In the genomic region with DNA sequence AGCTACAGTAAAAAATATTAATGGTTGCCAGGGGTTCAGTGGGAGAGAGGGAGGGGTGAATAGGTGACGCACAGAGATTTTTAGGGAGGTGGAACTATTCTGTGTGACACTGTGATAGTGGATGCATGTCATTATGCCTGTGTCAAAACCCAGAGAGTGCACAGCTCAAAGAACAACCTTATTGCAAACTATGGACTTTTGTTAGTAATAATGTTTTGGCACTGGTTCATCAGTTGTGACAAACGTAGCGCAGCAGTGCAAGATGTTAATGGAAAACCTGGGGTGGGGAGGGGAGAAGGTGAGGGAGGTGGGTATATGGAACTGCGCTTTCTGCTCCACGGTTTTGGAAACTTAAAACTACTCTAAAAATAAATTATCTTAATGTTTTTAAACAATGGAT, we compare ENCODE assay signal across 22 cellular contexts.
"Had no signal": no experiment of that assay in that cellular context is flagged by ENCODE, and none has a peak within 500 bp of the region (broad histone marks: within the 10 kb centered on the region; RNA-seq: fewer than 3 reads in every experiment).

No MANE protein-coding gene starts in this region.

- H3K4me3 Mint-ChIP-seq: dendritic cell treated with granulocyte-macrophage colony-stimulating factor and Interleukin-4, amounts not matched to agents 40 ng/mL and 50 ng/mL, for 4 days; immature natural killer cell; mesothelial cell of epicardium had no signal

- H3K27me3 ChIP-seq: colonic mucosa, esophagus muscularis mucosa, foreskin keratinocyte, gastroesophageal sphincter, heart left ventricle, hepatocyte, left lung had no signal

- H3K36me3 Mint-ChIP-seq: immature natural killer cell, mesothelial cell of epicardium had no signal

- H3K9me3 ChIP-seq: colonic mucosa, esophagus muscularis mucosa, gastroesophageal sphincter, heart left ventricle, left lung, lower lobe of right lung had no signal

- H3K4me1 Mint-ChIP-seq: mesothelial cell of epicardium had no signal

- FAIRE-seq: endothelial cell of umbilical vein, frontal cortex, kidney had no signal

- H3K4me1 ChIP-seq: colonic mucosa, foreskin keratinocyte, gastroesophageal sphincter had no signal

- H2AFZ ChIP-seq: hepatocyte had no signal

- H3K36me3 ChIP-seq: colonic mucosa, esophagus muscularis mucosa, gastroesophageal sphincter, heart left ventricle, left lung, lower lobe of right lung had no signal

- H3K4me3 ChIP-seq: colonic mucosa, esophagus muscularis mucosa, gastroesophageal sphincter, heart left ventricle, hepatocyte, left lung, lower lobe of right lung had no signal

- H3K27ac ChIP-seq: colonic mucosa, esophagus muscularis mucosa, foreskin keratinocyte, gastroesophageal sphincter, heart left ventricle, hepatocyte, left lung, lower lobe of right lung had no signal

- DNase-seq: colonic mucosa; cortex of kidney; effector CD4-positive, alpha-beta T cell; effector memory CD4-positive, alpha-beta T cell; foreskin keratinocyte; heart left ventricle; hypothalamus; immature natural killer cell; islet precursor cell; kidney; kidney glomerular epithelial cell; left lung; left ventricle myocardium superior; lower lobe of right lung; mesenchymal stem cell had no signal

- H3K27ac Mint-ChIP-seq: dendritic cell treated with granulocyte-macrophage colony-stimulating factor and Interleukin-4, amounts not matched to agents 40 ng/mL and 50 ng/mL, for 4 days; immature natural killer cell; mesothelial cell of epicardium had no signal

- H3K4me2 ChIP-seq: hepatocyte had no signal

- H3K79me2 ChIP-seq: hepatocyte had no signal

- ATAC-seq: foreskin keratinocyte, gastroesophageal sphincter, heart left ventricle, left lung, left ventricle myocardium superior, lower lobe of right lung had no signal

- H3K9me3 Mint-ChIP-seq: dendritic cell treated with granulocyte-macrophage colony-stimulating factor and Interleukin-4, amounts not matched to agents 40 ng/mL and 50 ng/mL, for 4 days had no signal
